30 cellular contexts compared by ENCODE assay signal in the genomic region with DNA sequence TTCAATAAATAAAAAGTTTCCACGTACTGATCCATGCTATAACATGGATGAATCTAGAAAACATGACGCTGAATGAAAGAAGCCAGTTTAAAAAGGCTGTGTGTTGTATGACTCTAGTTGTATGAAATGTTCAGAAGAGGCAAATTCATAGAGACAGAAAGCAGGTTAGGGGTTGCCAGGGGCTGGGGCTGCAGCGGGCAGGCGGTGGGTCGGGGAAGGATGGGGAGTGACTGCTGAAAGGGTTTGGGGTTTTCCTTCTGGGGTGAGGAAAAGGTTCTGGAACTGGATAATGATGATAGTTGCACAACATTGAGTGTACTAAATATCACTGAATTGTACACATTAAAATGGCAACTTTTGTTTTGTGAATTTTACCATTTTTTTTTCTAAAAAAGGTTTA.
"Had no signal": no experiment of that assay in that cellular context is flagged by ENCODE, and none has a peak within 500 bp of the region (broad histone marks: within the 10 kb centered on the region; RNA-seq: fewer than 3 reads in every experiment).

No MANE protein-coding gene starts in this region.

- H3K9me3 ChIP-seq: colonic mucosa, esophagus squamous epithelium, mucosa of descending colon, neutrophil, right lobe of liver, thoracic aorta, tibial nerve, upper lobe of left lung had no signal

- ATAC-seq: left colon; left ventricle myocardium superior; mucosa of descending colon; natural killer cell treated with Interleukin-12 subunit alpha and Interleukin-12 subunit beta and Interleukin-15 and Interleukin-18, amount 100 ng/mL, for 72 hours; right lobe of liver; stimulated activated naive B cell treated with anti-CD40 and anti-IgM and Interleukin-4, amounts not matched to agents 10 μg/mL and 1 μg/mL and 100 μg/mL, for 72 hours had no signal

- H3K9ac ChIP-seq: parathyroid adenoma had no signal

- H3K27ac ChIP-seq: colonic mucosa, esophagus squamous epithelium, neutrophil, parathyroid adenoma, right lobe of liver, thoracic aorta, tibial nerve, upper lobe of left lung had no signal

- H3K9me3 Mint-ChIP-seq: dendritic cell treated with granulocyte-macrophage colony-stimulating factor and Interleukin-4, amounts not matched to agents 40 ng/mL and 50 ng/mL, for 4 days; immature natural killer cell; memory B cell; natural killer cell treated with Interleukin-12 subunit alpha and Interleukin-12 subunit beta and Interleukin-15 and Interleukin-18, amount 100 ng/mL, for 72 hours; neural crest cell; stimulated activated naive CD8-positive, alpha-beta T cell treated with anti-CD3 and anti-CD28 coated beads, Interleukin-15, Interleukin-2, amounts not matched to agents 100 ng/mL and 50 ng/mL, for 24 hours had no signal

- DNase-seq: colonic mucosa; effector CD8-positive, alpha-beta T cell; erythroblast; esophagus squamous epithelium; hypothalamus; immature natural killer cell; islet precursor cell; kidney glomerular epithelial cell; left colon; left ventricle myocardium superior; mucosa of descending colon; naive B cell; right lobe of liver; small intestine; stimulated activated CD4-positive, alpha-beta T cell treated with anti-CD3 and anti-CD28 coated beads, Interleukin-15, amount 100 ng/mL, for 24 hours; stimulated activated CD4-positive, alpha-beta T cell treated with anti-CD3 and anti-CD28 coated beads, Interleukin-2, amount 100 ng/mL, for 48 hours; stimulated activated naive B cell treated with anti-CD40 and anti-IgM and Interleukin-4, amounts not matched to agents 10 μg/mL and 1 μg/mL and 100 μg/mL, for 72 hours had no signal

- H3K27me3 ChIP-seq: colonic mucosa, esophagus squamous epithelium, neutrophil, right lobe of liver, tibial nerve, upper lobe of left lung had no signal

- H3K36me3 ChIP-seq: colonic mucosa had no signal

- H3K27ac Mint-ChIP-seq: dendritic cell treated with granulocyte-macrophage colony-stimulating factor and Interleukin-4, amounts not matched to agents 40 ng/mL and 50 ng/mL, for 4 days; memory B cell; mesothelial cell of epicardium; progenitor cell of endocrine pancreas; stimulated activated naive B cell treated with anti-CD40 and anti-IgM and Interleukin-4, amounts not matched to agents 10 μg/mL and 1 μg/mL and 100 μg/mL, for 72 hours; stimulated activated naive CD8-positive, alpha-beta T cell treated with anti-CD3 and anti-CD28 coated beads, Interleukin-15, Interleukin-2, amounts not matched to agents 100 ng/mL and 50 ng/mL, for 24 hours had no signal

- H3K4me3 ChIP-seq: colonic mucosa, esophagus squamous epithelium, lung, mucosa of descending colon, right lobe of liver, thoracic aorta, tibial nerve, upper lobe of left lung had no signal

- H3K4me1 ChIP-seq: colonic mucosa, parathyroid adenoma, right lobe of liver had no signal
